Comparison of ENCODE assay signal across 21 cellular contexts in the genomic region with DNA sequence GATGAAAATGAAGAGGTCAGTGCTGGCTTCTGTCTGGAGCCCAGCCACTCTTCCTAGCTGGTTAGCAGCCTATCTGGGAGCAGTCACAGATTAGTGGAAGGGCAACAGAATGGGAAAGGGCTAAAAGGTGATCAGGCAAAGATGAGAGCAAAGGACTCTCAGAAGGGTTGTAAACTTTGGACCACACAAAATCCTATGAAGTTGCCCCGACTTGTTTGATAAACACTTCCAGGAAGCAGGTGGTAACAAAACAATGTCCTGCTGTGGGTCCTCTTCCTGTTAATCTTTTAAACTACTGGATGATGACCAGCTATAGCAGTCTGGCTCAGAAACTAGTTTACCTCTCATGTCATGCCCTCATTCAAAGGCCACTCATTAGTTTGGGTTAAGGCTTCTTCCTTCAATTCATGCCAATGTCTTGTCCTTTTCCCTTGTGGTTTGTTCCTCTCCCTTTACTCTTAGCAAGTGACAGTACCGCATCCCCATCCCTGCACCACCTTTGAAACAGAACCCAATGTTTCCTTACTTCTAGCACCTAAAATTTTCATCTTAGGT. TPM values are rescaled to one million over a fixed set of nuclear protein-coding genes. Genes with fewer than 3 reads are reported as not detected.
A peak's percentile ranks its signal among the peaks of the same experiment; 100 is the strongest.
DNase-seq lines count a peak whose midpoint lies in the region; ATAC-seq and TF ChIP-seq lines count a peak whose summit lies in the region.
"Had no signal": no experiment of that assay in that cellular context is flagged by ENCODE, and none has a peak within 500 bp of the region (broad histone marks: within the 10 kb centered on the region; RNA-seq: fewer than 3 reads in every experiment).

No MANE protein-coding gene starts in this region.

- no peaks in the 10 kb centered on the region for H3K4me1 ChIP-seq in CD8-positive, alpha-beta T cell (ENCODE audit: insufficient read depth, low read length)
- H3K4me1 ChIP-seq in right lobe of liver, result no peaks in the 10 kb centered on the region
- H3K4me1 ChIP-seq: SJSA1 had no signal

- H3K4me3 ChIP-seq in AG04450 (ENCODE audit: low read depth, low read length) (no peak overlapping the region), right lobe of liver (no peak overlapping the region)
- H3K4me3 ChIP-seq in CD8-positive, alpha-beta T cell (ENCODE audit: low read depth, low read length), result no peak overlapping the region
- H3K4me3 ChIP-seq: BLaER1 treated with 17β-estradiol and CSF1 and Interleukin-3, amounts not matched to agents 10 nM and 100 nM; dorsolateral prefrontal cortex; PC-9; SJSA1 had no signal

- no peak for ATAC-seq in CD8-positive, alpha-beta T cell
- ATAC-seq in activated T-helper 17 cell treated with anti-CD3 and anti-CD28 coated beads, Interleukin-2, amount 50 U/mL, for 72 hours (replicated peaks), result no peak
- ATAC-seq in right lobe of liver (peak in 3 of 4 donors; percentile 27 to 55 (median 38)), HG03457 (IDR thresholded peaks at IDR 0.05; ENCODE audit: unreplicated experiment) (no peak), GM21423 (IDR thresholded peaks at IDR 0.05; ENCODE audit: unreplicated experiment) (no peak), HG03432 (IDR thresholded peaks at IDR 0.05; ENCODE audit: unreplicated experiment) (no peak)

- H3K9me3 Mint-ChIP-seq in CD8-positive, alpha-beta T cell, result no peaks in the 10 kb centered on the region
- H3K9me3 Mint-ChIP-seq in activated T-helper 17 cell treated with anti-CD3 and anti-CD28 coated beads, Interleukin-2, amount 50 U/mL, for 72 hours, result no peaks in the 10 kb centered on the region

- TF ChIP-seq POLR2A in right lobe of liver (IDR thresholded peaks at IDR 0.05), result no peak

- CTCF ChIA-PET in AG04450 (lab: Charles Lee), result no interaction called here
- CTCF ChIA-PET in CD8-positive, alpha-beta T cell (lab: Charles Lee), result interaction anchor here (1.4 kb wide), 1 partner anchor 15 kb away, joined by 3 read pairs; no protein-coding TSS in a partner anchor

- intact Hi-C loops in CD8-positive, alpha-beta T cell (cut with DNase I, micrococcal nuclease), result loop anchor here (1.0 to 10.0 kb wide), 2 partner anchors 18 to 111 kb away; no protein-coding TSS in a partner anchor
- intact Hi-C loops in right lobe of liver (cut with DNase I), result no loop called here

- DNase-seq in AG04450 (ENCODE audit: low read depth, low spot score) (no peak), right lobe of liver (no peak), T-helper 9 cell (no peak)
- DNase-seq in CD8-positive, alpha-beta T cell, result no peak
- DNase-seq: activated gamma-delta T cell; brain microvascular endothelial cell; DMS79; dorsolateral prefrontal cortex; Karpas-422; mammary epithelial cell; NCI-H1417; NCI-H2171; PC-9; stimulated activated naive CD4-positive, alpha-beta T cell; trophoblast cell had no signal

- no peak for TF ChIP-seq CTCF in AG04450 (IDR thresholded peaks at IDR 0.05; ENCODE audit: low read depth, low read length)
- no peak for TF ChIP-seq CTCF in CD8-positive, alpha-beta T cell (IDR thresholded peaks at IDR 0.05)
- TF ChIP-seq CTCF in right lobe of liver (IDR thresholded peaks at IDR 0.05), result no peak

- H3K9me3 ChIP-seq in AG04450 (ENCODE audit: control insufficient read depth, insufficient read depth, low read length) (no peaks in the 10 kb centered on the region), right lobe of liver (no peaks in the 10 kb centered on the region)
- H3K9me3 ChIP-seq in CD8-positive, alpha-beta T cell (ENCODE audit: low read length), result no peaks in the 10 kb centered on the region
- H3K9me3 ChIP-seq: BLaER1 treated with 17β-estradiol and CSF1 and Interleukin-3, amounts not matched to agents 10 nM and 100 nM; SJSA1 had no signal

- peaks cover 44% of the 10 kb centered on the region for H3K36me3 ChIP-seq in CD8-positive, alpha-beta T cell (ENCODE audit: insufficient read depth, low read length)
- peaks cover 0 to 57% (median 27%) of the 10 kb centered on the region in 4 donors for H3K36me3 ChIP-seq in right lobe of liver

- H3K27me3 Mint-ChIP-seq in CD8-positive, alpha-beta T cell (ENCODE audit: low read depth), result no peaks in the 10 kb centered on the region
- H3K27me3 Mint-ChIP-seq in activated T-helper 17 cell treated with anti-CD3 and anti-CD28 coated beads, Interleukin-2, amount 50 U/mL, for 72 hours, result no peaks in the 10 kb centered on the region

- peaks cover 11% of the 10 kb centered on the region for H3K4me1 Mint-ChIP-seq in CD8-positive, alpha-beta T cell (ENCODE audit: low read depth)
- H3K4me1 Mint-ChIP-seq in activated T-helper 17 cell treated with anti-CD3 and anti-CD28 coated beads, Interleukin-2, amount 50 U/mL, for 72 hours, result peaks cover 12% of the 10 kb centered on the region

- H3K27me3 ChIP-seq in AG04450 (ENCODE audit: control insufficient read depth, insufficient read depth, low read length) (no peaks in the 10 kb centered on the region), right lobe of liver (no peaks in the 10 kb centered on the region)
- H3K27me3 ChIP-seq in CD8-positive, alpha-beta T cell (ENCODE audit: insufficient read depth, low read length), result no peaks in the 10 kb centered on the region
- H3K27me3 ChIP-seq: BLaER1 treated with 17β-estradiol and CSF1 and Interleukin-3, amounts not matched to agents 10 nM and 100 nM; brain microvascular endothelial cell; dorsolateral prefrontal cortex; SJSA1 had no signal

- 56% methylated on average over 2 of the region's 2 CpGs for WGBS in right lobe of liver (ENCODE audit: insufficient coverage, low coverage, low lambda C conversion rate, missing lambda C conversion rate)

- H3K27ac Mint-ChIP-seq in CD8-positive, alpha-beta T cell, result peak overlapping the region; percentile 66
- H3K27ac Mint-ChIP-seq in activated T-helper 17 cell treated with anti-CD3 and anti-CD28 coated beads, Interleukin-2, amount 50 U/mL, for 72 hours, result peak overlapping the region; percentile 45

- no peak overlapping the region for H3K4me3 Mint-ChIP-seq in CD8-positive, alpha-beta T cell
- no peak overlapping the region for H3K4me3 Mint-ChIP-seq in activated T-helper 17 cell treated with anti-CD3 and anti-CD28 coated beads, Interleukin-2, amount 50 U/mL, for 72 hours

- peaks cover 72% of the 10 kb centered on the region for H3K36me3 Mint-ChIP-seq in CD8-positive, alpha-beta T cell
- H3K36me3 Mint-ChIP-seq in activated T-helper 17 cell treated with anti-CD3 and anti-CD28 coated beads, Interleukin-2, amount 50 U/mL, for 72 hours (ENCODE audit: low read depth), result peaks cover 98% of the 10 kb centered on the region

- POLR2A ChIA-PET in AG04450 (lab: Yijun Ruan, JAX), result interaction anchor here (1.8 kb wide), 1 partner anchor 20 kb away, joined by 6 read pairs; the partner anchor contains the start of gene POLG
- POLR2A ChIA-PET in CD8-positive, alpha-beta T cell (lab: Charles Lee), result interaction anchor here (0.9 kb wide), 1 partner anchor 89 kb away, joined by 3 read pairs; no protein-coding TSS in a partner anchor

- H3K27ac ChIP-seq in AG04450 (ENCODE audit: low read depth, low read length), result peak overlapping the region; percentile 31
- no peak overlapping the region for H3K27ac ChIP-seq in CD8-positive, alpha-beta T cell (ENCODE audit: low read depth, low read length)
- H3K27ac ChIP-seq in right lobe of liver, result no peak overlapping the region
- H3K27ac ChIP-seq: BLaER1 treated with 17β-estradiol and CSF1 and Interleukin-3, amounts not matched to agents 10 nM and 100 nM; brain microvascular endothelial cell; PC-9; SJSA1 had no signal

RNA-seq across cellular contexts. Expression of gene POLG, which starts 19.2 kb away (rescaled TPM):
- 13.7 and 17.5 TPM in 2 replicates for polyA plus RNA-seq in AG04450 (2011; rRNA removed)
- polyA minus RNA-seq in AG04450 (2011; rRNA and poly(A)+ RNA removed), result 23.9 and 31.1 TPM in 2 replicates
- 100 to 1,000 TPM; 147 to 158 TPM for total RNA-seq in CD8-positive, alpha-beta T cell
- 10 to 100 TPM; 76.9 to 89.7 TPM for total RNA-seq in activated T-helper 17 cell treated with anti-CD3 and anti-CD28 coated beads, Interleukin-2, amount 50 U/mL, for 72 hours
- 10 to 100 TPM; 26.3 to 34.7 (median 30.3) TPM for total RNA-seq in right lobe of liver

Comparison
In these comparisons a context has a peak if more than half of its experiments do, and no peak if none do; other contexts are left out.
1. ATAC-seq: peak in right lobe of liver (3 of 4); none in CD8-positive, alpha-beta T cell (single experiment), activated T-helper 17 cell treated with anti-CD3 and anti-CD28 coated beads, Interleukin-2, amount 50 U/mL, for 72 hours (single experiment), HG03457 (single experiment), GM21423 (single experiment) and HG03432 (single experiment).
2. intact Hi-C loops: an anchor here in CD8-positive, alpha-beta T cell (1.0 to 10.0 kb wide); none called in right lobe of liver.